Comparison of ENCODE assay signal across 19 cellular contexts in the genomic region with DNA sequence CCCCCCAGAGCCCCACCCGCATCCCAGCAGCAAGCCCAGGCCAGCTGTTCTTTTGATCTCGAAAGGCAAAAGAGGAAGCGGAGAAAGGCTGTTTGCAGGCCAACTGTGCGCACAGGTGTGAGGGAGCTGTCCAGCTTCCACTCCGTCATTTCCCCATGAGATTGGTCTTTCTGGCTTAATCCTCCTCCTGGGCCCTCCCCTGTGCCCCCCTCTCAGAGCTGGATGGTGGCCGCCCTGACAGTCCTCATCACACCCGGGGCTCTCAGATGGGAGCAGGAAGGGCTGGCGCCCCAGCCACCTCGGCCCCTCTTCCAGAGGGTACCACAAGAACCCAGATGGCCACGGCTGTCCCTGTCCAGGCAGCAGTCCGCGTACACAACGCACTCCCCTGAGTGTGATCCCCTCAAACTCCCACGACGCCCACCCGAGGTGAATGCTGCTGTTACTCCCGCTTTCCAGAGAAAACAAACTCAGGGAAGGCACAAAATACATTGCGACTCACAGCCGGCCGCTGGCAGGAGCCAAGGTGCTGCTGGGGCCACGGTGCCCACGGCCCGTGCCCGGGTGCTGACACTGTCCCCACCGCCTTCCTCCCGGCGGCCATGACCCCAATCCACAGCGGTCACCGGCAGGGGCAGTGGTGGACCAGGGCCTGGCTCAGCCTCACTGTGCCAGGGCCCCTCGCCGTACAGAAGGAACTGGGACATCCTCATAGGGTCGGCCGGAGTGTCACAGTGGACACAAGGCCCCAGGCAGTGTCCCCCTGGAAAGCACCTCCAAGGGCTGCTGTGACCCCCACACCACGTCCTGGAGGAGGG.
DNase-seq lines count a peak whose midpoint lies in the region; ATAC-seq and TF ChIP-seq lines count a peak whose summit lies in the region.
"Had no signal": no experiment of that assay in that cellular context is flagged by ENCODE, and none has a peak within 500 bp of the region (broad histone marks: within the 10 kb centered on the region; RNA-seq: fewer than 3 reads in every experiment).

No MANE protein-coding gene starts in this region.

- peaks cover 20% of the 10 kb centered on the region for H3F3A ChIP-seq in DOHH2 (ENCODE audit: control insufficient read depth, insufficient read depth)

- H3K79me2 ChIP-seq in DOHH2 (ENCODE audit: control insufficient read depth, low read length) = no peaks in the 10 kb centered on the region

- H3K27me3 ChIP-seq in DOHH2 (ENCODE audit: control insufficient read depth, low read length) (no peaks in the 10 kb centered on the region), Peyer's patch (no peaks in the 10 kb centered on the region)
- H3K27me3 ChIP-seq: SJSA1 had no signal

- H3K9me3 ChIP-seq in DOHH2 (ENCODE audit: control insufficient read depth, insufficient read depth, low read length) = no peaks in the 10 kb centered on the region
- no peaks in the 10 kb centered on the region for H3K9me3 ChIP-seq in Peyer's patch
- H3K9me3 ChIP-seq: HAP-1, SJSA1 had no signal

- no peak for TF ChIP-seq POLR2A in Peyer's patch (IDR thresholded peaks at IDR 0.05)

- in situ Hi-C loops in KBM-7 (cut with MboI; ENCODE audit: low pct_unique_long_range_greater_than_20kb, low sequenced_read_pairs) = no loop called here

- H3K4me2 ChIP-seq in DOHH2 (ENCODE audit: low read length) = peak overlapping the region; percentile 60

- no peak for TF ChIP-seq CTCF in DOHH2 (IDR thresholded peaks at IDR 0.05; ENCODE audit: low read depth, low read length, poor library complexity, severe bottlenecking)
- no peak for TF ChIP-seq CTCF in Peyer's patch (IDR thresholded peaks at IDR 0.05)

- no peaks in the 10 kb centered on the region for H4K20me1 ChIP-seq in DOHH2 (ENCODE audit: control insufficient read depth, insufficient read depth, low read depth, low read length)

- DNase-seq in KBM-7 (peak; percentile 9), Peyer's patch (peak in 2 of 3 donors; percentile 58 to 61), iPS-NIHi7 (ENCODE audit: extremely low spot score) (peak; percentile 42), T-helper 2 cell (no peak), dedifferentiated amniotic fluid mesenchymal stem cell (ENCODE audit: extremely low spot score) (no peak), DMS53 (lab: John Stamatoyannopoulos, UW) (no peak)
- DNase-seq: activated CD4-positive, CD25-positive, alpha-beta regulatory T cell treated with anti-CD3 and anti-CD28 coated beads, Interleukin-2, amount 50 U/mL, for 72 hours; activated naive CD8-positive, alpha-beta T cell treated with anti-CD3 and anti-CD28 coated beads for 36 hours; activated T-cell treated with anti-CD3 and anti-CD28 coated beads for 4 hours; AML-193; cerebellar nuclear complex; EL; NCI-H446; retina had no signal

- H3K27ac ChIP-seq in DOHH2 (ENCODE audit: low read depth, low read length) (peak overlapping the region; percentile 29; the same call in 1 of the 2 replicates), Peyer's patch (no peak overlapping the region)
- H3K27ac ChIP-seq: SJSA1 had no signal

- H3K4me1 ChIP-seq in DOHH2 (ENCODE audit: control insufficient read depth, low read length) (peaks cover 81% of the 10 kb centered on the region), Peyer's patch (peaks cover 0 to 10% (median 0%) of the 10 kb centered on the region in 4 donors)
- H3K4me1 ChIP-seq: HAP-1, SJSA1 had no signal

- ATAC-seq in GM18861 (IDR thresholded peaks at IDR 0.05; ENCODE audit: unreplicated experiment) = no peak
- ATAC-seq: naive thymus-derived CD8-positive, alpha-beta T cell had no signal

- H3K4me3 ChIP-seq in DOHH2 (ENCODE audit: low read length) (peak overlapping the region; percentile 40), Peyer's patch (no peak overlapping the region)
- H3K4me3 ChIP-seq: HAP-1, SJSA1 had no signal

- no peaks in the 10 kb centered on the region for H3K36me3 ChIP-seq in DOHH2 (ENCODE audit: control insufficient read depth, low read length)
- H3K36me3 ChIP-seq in Peyer's patch = no peaks in the 10 kb centered on the region
- H3K36me3 ChIP-seq: HAP-1, SJSA1 had no signal

- no peaks in the 10 kb centered on the region for H3K9me2 ChIP-seq in DOHH2 (replicated peaks; ENCODE audit: control insufficient read depth, low read length)

Comparison
In these comparisons a context has a peak if more than half of its experiments do, and no peak if none do; other contexts are left out.
1. DNase-seq: peak in KBM-7 (single experiment), Peyer's patch (2 of 3) and iPS-NIHi7 (single experiment); none in T-helper 2 cell (0 of 5), dedifferentiated amniotic fluid mesenchymal stem cell (single experiment) and DMS53 (single experiment).